ENCODE assay signal across 8 cellular contexts in the genomic region with DNA sequence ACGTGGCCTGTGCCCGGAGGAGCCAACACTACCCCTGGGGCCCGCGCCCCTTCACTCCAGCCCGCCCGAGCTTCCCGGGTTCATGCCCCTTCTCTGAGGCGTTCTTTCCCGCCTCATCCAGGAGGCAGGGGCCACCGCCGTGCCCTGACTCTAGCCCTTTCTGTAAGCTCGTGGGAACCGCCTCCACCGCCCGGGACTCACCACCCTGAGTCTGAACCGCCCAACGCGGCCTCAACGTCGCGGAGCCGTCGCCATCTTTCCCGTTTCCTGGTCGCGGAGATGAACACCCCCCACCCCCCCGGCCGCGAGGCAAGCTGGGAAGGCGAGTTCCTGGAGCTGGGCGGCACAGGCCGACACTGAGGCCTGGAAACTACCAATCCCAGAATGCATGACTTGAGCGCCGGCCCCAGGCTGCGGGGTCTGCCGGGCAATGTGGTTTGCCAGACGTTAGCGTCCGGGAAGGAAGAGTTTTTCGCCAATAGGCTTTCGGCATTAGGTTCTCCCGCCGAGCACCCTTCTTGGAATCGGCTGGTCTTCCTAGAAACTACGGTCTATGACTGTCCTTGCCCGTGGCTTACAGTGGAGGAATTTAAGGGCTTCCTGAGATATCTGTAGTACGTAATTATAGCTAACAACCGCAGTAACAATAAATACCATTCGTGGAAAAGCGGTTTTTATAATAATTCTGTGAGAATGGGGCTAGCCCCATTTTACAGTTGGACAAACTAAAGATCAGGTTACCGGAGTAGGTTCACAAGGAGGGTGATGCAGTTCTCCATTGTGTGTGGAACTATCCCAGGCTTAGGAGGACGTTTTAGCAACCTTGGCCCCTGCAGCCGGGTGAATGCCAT.
DNase-seq lines count a peak whose midpoint lies in the region; ATAC-seq and TF ChIP-seq lines count a peak whose summit lies in the region.

A gene (minus strand): TSS at position 281 of the 851 bp plus-strand sequence. CDS start 6,381 bp downstream, outside the sequence.

- ATAC-seq in GM19025 (IDR thresholded peaks at IDR 0.05; ENCODE audit: low read depth, unreplicated experiment) = peak; percentile 89
- peak; percentile 92 for ATAC-seq in HG03342 (IDR thresholded peaks at IDR 0.05; ENCODE audit: unreplicated experiment)
- ATAC-seq in central memory CD8-positive, alpha-beta T cell (replicated peaks; ENCODE audit: extremely low read depth, poor library complexity, severe bottlenecking) = peak; percentile 91

- TF ChIP-seq CTCF in AG09309 (IDR thresholded peaks at IDR 0.05; ENCODE audit: control insufficient read depth, insufficient read depth, low read depth, low read length, missing control alignments) = no peak

- H3K4me1 Mint-ChIP-seq in central memory CD8-positive, alpha-beta T cell = peaks cover 42% of the 10 kb centered on the region

- DNase-seq in AG09309 (ENCODE audit: low read depth) (peak; percentile 87), NCI-H446 (lab: John Stamatoyannopoulos, UW) (peak; percentile 88 to 97), islet precursor cell (peak; percentile 100)
- DNase-seq in activated CD4-positive, CD25-positive, alpha-beta regulatory T cell treated with anti-CD3 and anti-CD28 coated beads, Interleukin-2, amount 50 U/mL, for 16 hours (ENCODE audit: low read depth, low spot score) = peak; percentile 89
- peak; percentile 71 to 83 for DNase-seq in central memory CD8-positive, alpha-beta T cell (ENCODE audit: low spot score in 2 of 2)
- DNase-seq in stimulated activated CD4-positive, alpha-beta T cell treated with anti-CD3 and anti-CD28 coated beads, Interleukin-12 subunit alpha, Interleukin-12 subunit beta, amount 100 ng/mL, for 48 hours (ENCODE audit: low read depth in 2 of 3, low spot score in 1 of 3) = peak; percentile 82 to 91 (median 88)

- peak within 1 kb of the TSS; percentile 71 for H3K4me3 ChIP-seq in AG09309 (ENCODE audit: control insufficient read depth, low read depth, low read length)

- H3K9me3 Mint-ChIP-seq in central memory CD8-positive, alpha-beta T cell = no peaks in the 10 kb centered on the region

- H3K4me3 Mint-ChIP-seq in central memory CD8-positive, alpha-beta T cell = peak within 1 kb of the TSS; percentile 99

- H3K27me3 Mint-ChIP-seq in central memory CD8-positive, alpha-beta T cell = no peaks in the 10 kb centered on the region

- peak within 1 kb of the TSS; percentile 100 for H3K27ac Mint-ChIP-seq in central memory CD8-positive, alpha-beta T cell (ENCODE audit: low read depth)

- H3K36me3 Mint-ChIP-seq in central memory CD8-positive, alpha-beta T cell (ENCODE audit: insufficient read depth) = peaks cover 32% of the 10 kb centered on the region

Comparison
In these comparisons a context has a peak if more than half of its experiments do, and no peak if none do; other contexts are left out.
1. Peak in every context shown above with its lines: DNase-seq, ATAC-seq and H3K4me3 ChIP-seq.